In the genomic region with DNA sequence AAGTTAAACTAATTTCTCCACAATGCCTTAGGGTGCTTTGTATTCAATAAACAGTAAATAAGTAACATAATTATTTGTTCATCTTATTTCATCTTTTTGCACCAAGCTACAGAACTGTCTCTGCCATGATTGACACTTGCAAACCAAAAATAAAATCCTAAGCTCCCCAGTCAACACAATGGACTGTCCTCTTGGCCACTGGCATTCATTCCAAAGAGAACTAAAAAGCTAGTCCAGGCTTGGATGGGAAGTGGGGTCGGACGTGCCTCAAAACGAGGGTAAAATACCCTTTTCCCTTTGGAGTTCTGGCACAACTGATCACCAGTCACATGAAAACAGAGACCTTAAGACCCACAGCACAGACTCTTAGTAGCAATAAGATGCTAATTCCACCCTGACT, we compare ENCODE assay signal across 17 cellular contexts.
"Had no signal": no experiment of that assay in that cellular context is flagged by ENCODE, and none has a peak within 500 bp of the region (broad histone marks: within the 10 kb centered on the region; RNA-seq: fewer than 3 reads in every experiment).

No MANE protein-coding gene starts in this region.

- H3K27me3 ChIP-seq: brain microvascular endothelial cell, foreskin keratinocyte, thyroid gland had no signal

- DNase-seq: activated B cell treated with CpG ODN at 0.5 μM for 24 hours; activated naive CD4-positive, alpha-beta T cell treated with anti-CD3 and anti-CD28 coated beads, Interleukin-2, amount 50 U/mL, for 16 hours; activated T-cell treated with anti-CD3 and anti-CD28 coated beads for 4 hours; brain microvascular endothelial cell; endodermal cell; erythroblast; foreskin keratinocyte; mammary epithelial cell; mucosa of descending colon; occipital lobe; psoas muscle; stimulated activated CD4-positive, alpha-beta T cell treated with anti-CD3 and anti-CD28 coated beads, Interleukin-2, amount 100 ng/mL, for 48 hours; stimulated activated CD8-positive, alpha-beta memory T cell treated with anti-CD3 and anti-CD28 coated beads, Interleukin-4, amount 100 ng/mL, for 48 hours; T-helper 2 cell; thyroid gland had no signal

- H3K4me3 ChIP-seq: mucosa of descending colon, psoas muscle, thyroid gland had no signal

- H3K9me3 ChIP-seq: mucosa of descending colon, psoas muscle, thyroid gland had no signal

- H3K27ac ChIP-seq: brain microvascular endothelial cell, foreskin keratinocyte, psoas muscle, thyroid gland had no signal

- ATAC-seq: activated T-helper 17 cell treated with anti-CD3 and anti-CD28 coated beads, Interleukin-2, amount 50 U/mL, for 72 hours; foreskin keratinocyte; natural killer cell treated with Interleukin-12 subunit alpha and Interleukin-12 subunit beta and Interleukin-15 and Interleukin-18, amount 100 ng/mL, for 72 hours; psoas muscle had no signal

- H3K36me3 ChIP-seq: brain microvascular endothelial cell, thyroid gland had no signal

- H3K4me1 ChIP-seq: psoas muscle, thyroid gland had no signal
